8 cellular contexts compared by ENCODE assay signal in genomic region chr9:4762889-4763521, GRCh38. TPM values are rescaled to one million over a fixed set of nuclear protein-coding genes. Genes with fewer than 3 reads are reported as not detected.
A peak's percentile ranks its signal among the peaks of the same experiment; 100 is the strongest.
DNase-seq lines count a peak whose midpoint lies in the region; ATAC-seq and TF ChIP-seq lines count a peak whose summit lies in the region.

No MANE protein-coding gene starts in this region.

- H3K27me3 ChIP-seq in left ventricle myocardium inferior (ENCODE audit: low read depth): peaks cover 5% of the 10 kb centered on the region

- TF ChIP-seq CTCF in VCaP (conservative IDR thresholded peaks at IDR 0.05) (peak; percentile 62), left ventricle myocardium inferior (IDR thresholded peaks at IDR 0.05; ENCODE audit: borderline replicate concordance) (no peak), GM10266 (IDR thresholded peaks at IDR 0.05; ENCODE audit: control insufficient read depth, insufficient read depth, low read depth, missing control alignments) (no peak)

- ATAC-seq in GM18907 (IDR thresholded peaks at IDR 0.05; ENCODE audit: unreplicated experiment): peak; percentile 16
- peak; percentile 9 for ATAC-seq in HG03135 (IDR thresholded peaks at IDR 0.05; ENCODE audit: unreplicated experiment)
- ATAC-seq in GM18868 (IDR thresholded peaks at IDR 0.05; ENCODE audit: unreplicated experiment): no peak

- intact Hi-C loops in left ventricle myocardium inferior (cut with micrococcal nuclease): loop anchor here (2.0 kb wide), 1 partner anchor 226 kb away; no protein-coding TSS in a partner anchor

- no peaks in the 10 kb centered on the region for H3K9me3 ChIP-seq in left ventricle myocardium inferior (replicated peaks)

- peak overlapping the region; percentile 48 for H3K4me3 ChIP-seq in left ventricle myocardium inferior

- no peak overlapping the region for H3K27ac ChIP-seq in VCaP
- H3K27ac ChIP-seq in left ventricle myocardium inferior (replicated peaks): peak overlapping the region; percentile 51

- peaks cover 19% of the 10 kb centered on the region for H3K4me1 ChIP-seq in left ventricle myocardium inferior

- DNase-seq in left ventricle myocardium inferior: no peak
- DNase-seq in renal cortical epithelial cell (ENCODE audit: low read depth): peak; percentile 59
- no peak for DNase-seq in GM10266 (ENCODE audit: extremely low spot score)
- no peak for DNase-seq in central memory CD4-positive, alpha-beta T cell

- H3K36me3 ChIP-seq in left ventricle myocardium inferior: no peaks in the 10 kb centered on the region

RNA-seq across cellular contexts. Expression of gene AK3, which starts 22.0 kb away (rescaled TPM):
- 197 TPM for total RNA-seq in left ventricle myocardium inferior
- 101 and 148 TPM in 2 replicates for total RNA-seq in renal cortical epithelial cell

RNA-seq across cellular contexts. Expression of gene RCL1, which starts 29.7 kb away (rescaled TPM):
- total RNA-seq in left ventricle myocardium inferior (4.9 TPM), renal cortical epithelial cell (12.9 and 18.5 TPM in 2 replicates)
